Comparison of ENCODE assay signal across 8 cellular contexts in genomic region chr1:177181280-177181630, GRCh38. TPM values are rescaled to one million over a fixed set of nuclear protein-coding genes. Genes with fewer than 3 reads are reported as not detected.
DNase-seq lines count a peak whose midpoint lies in the region; ATAC-seq and TF ChIP-seq lines count a peak whose summit lies in the region.

No MANE protein-coding gene starts in this region.

- TF ChIP-seq CTCF in GM10266 (IDR thresholded peaks at IDR 0.05; ENCODE audit: control insufficient read depth, insufficient read depth, low read depth, missing control alignments) = no peak

- ATAC-seq in GM19351 (IDR thresholded peaks at IDR 0.05; ENCODE audit: unreplicated experiment) = peak; percentile 13
- ATAC-seq in HG03460 (IDR thresholded peaks at IDR 0.05; ENCODE audit: unreplicated experiment) = peak; percentile 15
- peak; percentile 8 for ATAC-seq in esophagus mucosa
- peak; percentile 58 for ATAC-seq in sciatic nerve
- ATAC-seq in GM21367 (IDR thresholded peaks at IDR 0.05; ENCODE audit: unreplicated experiment) = no peak
- ATAC-seq in HG03342 (IDR thresholded peaks at IDR 0.05; ENCODE audit: unreplicated experiment) = no peak

- DNase-seq in sciatic nerve (ENCODE audit: low spot score) (no peak), GM10266 (ENCODE audit: extremely low spot score) (no peak), NCI-H2081 treated with DMSO at 0.1 percent for 48 hours (lab: John Stamatoyannopoulos, UW) (no peak)

- intact Hi-C loops in sciatic nerve (cut with DNase I) = no loop called here

RNA-seq across cellular contexts. Expression of gene BRINP2, which starts 10.5 kb away (rescaled TPM):
- total RNA-seq in esophagus mucosa (not detected), sciatic nerve (0.18 TPM)

RNA-seq across cellular contexts. Expression of gene ASTN1, which starts 16.7 kb away (rescaled TPM):
- total RNA-seq in esophagus mucosa (not detected), sciatic nerve (0.36 TPM)

Comparison
In these comparisons a context has a peak if more than half of its experiments do, and no peak if none do; other contexts are left out.
1. ATAC-seq: peak in GM19351 (single experiment), HG03460 (single experiment), esophagus mucosa (single experiment) and sciatic nerve (single experiment); none in GM21367 (single experiment) and HG03342 (single experiment).